Comparison of ENCODE assay signal across 13 cellular contexts in the genomic region with DNA sequence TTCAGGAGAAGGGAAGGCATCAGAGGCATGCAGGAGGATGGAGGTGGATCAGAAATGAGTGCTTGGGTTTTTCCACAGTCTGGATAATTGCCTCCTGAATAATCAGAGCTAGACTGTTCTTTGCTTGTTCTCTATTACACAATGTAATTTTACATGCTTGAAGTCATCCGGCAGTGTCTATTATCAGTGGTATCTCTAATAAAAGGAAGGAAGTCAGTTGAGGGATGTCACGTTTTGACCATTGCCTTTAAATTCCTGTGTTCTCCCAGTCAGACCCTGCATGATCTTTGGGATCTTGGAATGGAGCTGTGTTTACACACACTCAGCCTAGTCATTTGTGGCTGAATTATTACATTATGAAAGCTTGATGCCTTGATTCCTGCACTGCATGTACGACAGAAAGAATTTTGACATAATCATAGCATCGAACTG.
DNase-seq lines count a peak whose midpoint lies in the region; ATAC-seq and TF ChIP-seq lines count a peak whose summit lies in the region.
"Had no signal": no experiment of that assay in that cellular context is flagged by ENCODE, and none has a peak within 500 bp of the region (broad histone marks: within the 10 kb centered on the region; RNA-seq: fewer than 3 reads in every experiment).

No MANE protein-coding gene starts in this region.

- ATAC-seq in left lobe of liver, result peak; percentile 50

- intact Hi-C loops in Calu3 (cut with micrococcal nuclease; ENCODE audit: unreplicated experiment), result no loop called here

- DNase-seq in AG08395 (ENCODE audit: low spot score) (peak; percentile 46), HS-5 (ENCODE audit: low read depth) (peak; percentile 60), astrocyte of the hippocampus (ENCODE audit: low read depth, low spot score) (peak; percentile 32), left lobe of liver (ENCODE audit: low spot score) (no peak), Calu3 (no peak), DMS53 (lab: John Stamatoyannopoulos, UW) (no peak), NOMO-1 (lab: John Stamatoyannopoulos, UW; ENCODE audit: unreplicated experiment in 2 of 2) (no peak), immature natural killer cell (no peak)
- DNase-seq: activated CD4-positive, alpha-beta memory T cell treated with anti-CD3 and anti-CD28 coated beads for 36 hours; anterior cingulate cortex; NCI-H1105; NCI-H2171 treated with DMSO at 0.1 percent for 48 hours; SHP77 treated with DMSO at 0.1 percent for 48 hours had no signal

- no TSS peak for BruUV-seq in Calu3 (replicated peaks; lab: Mats Ljungman, UMichigan)

- no peak overlapping the region for H3K27ac Mint-ChIP-seq in Calu3 (ENCODE audit: unreplicated experiment)
- no peak overlapping the region for H3K27ac Mint-ChIP-seq in immature natural killer cell
- H3K27ac Mint-ChIP-seq: activated CD4-positive, alpha-beta memory T cell treated with anti-CD3 and anti-CD28 coated beads for 36 hours had no signal

- no peaks in the 10 kb centered on the region for H3K36me3 Mint-ChIP-seq in Calu3 (ENCODE audit: insufficient read depth, unreplicated experiment)
- no peaks in the 10 kb centered on the region for H3K36me3 Mint-ChIP-seq in immature natural killer cell
- H3K36me3 Mint-ChIP-seq: activated CD4-positive, alpha-beta memory T cell treated with anti-CD3 and anti-CD28 coated beads for 36 hours had no signal

- H3K9me3 Mint-ChIP-seq in Calu3 (ENCODE audit: low read depth, unreplicated experiment) (no peaks in the 10 kb centered on the region), immature natural killer cell (peaks cover 0 to 1% (median 0%) of the 10 kb centered on the region in 6 donors)
- H3K9me3 Mint-ChIP-seq: activated CD4-positive, alpha-beta memory T cell treated with anti-CD3 and anti-CD28 coated beads for 36 hours had no signal

- H3K4me1 Mint-ChIP-seq in Calu3 (ENCODE audit: low read depth, unreplicated experiment) (no peaks in the 10 kb centered on the region), immature natural killer cell (no peaks in the 10 kb centered on the region)

- TF ChIP-seq CTCF in Calu3 (IDR thresholded peaks at IDR 0.05; ENCODE audit: unreplicated experiment), result no peak

- peaks cover 62% of the 10 kb centered on the region for H3K27me3 Mint-ChIP-seq in Calu3 (ENCODE audit: unreplicated experiment)
- peaks cover 4 to 11% (median 4%) of the 10 kb centered on the region in 3 donors for H3K27me3 Mint-ChIP-seq in immature natural killer cell (ENCODE audit: low read depth in 3 of 3)
- H3K27me3 Mint-ChIP-seq: activated CD4-positive, alpha-beta memory T cell treated with anti-CD3 and anti-CD28 coated beads for 36 hours had no signal

- CTCF ChIA-PET in Calu3 (lab: Charles Lee), result no interaction called here

- H3K4me3 Mint-ChIP-seq in Calu3 (ENCODE audit: low read depth, unreplicated experiment), result no peak overlapping the region
- no peak overlapping the region for H3K4me3 Mint-ChIP-seq in immature natural killer cell
- H3K4me3 Mint-ChIP-seq: activated CD4-positive, alpha-beta memory T cell treated with anti-CD3 and anti-CD28 coated beads for 36 hours had no signal

Comparison
In these comparisons a context has a peak if more than half of its experiments do, and no peak if none do; other contexts are left out.
1. DNase-seq: peak in AG08395 (single experiment), HS-5 (single experiment) and astrocyte of the hippocampus (single experiment); none in left lobe of liver (single experiment), Calu3 (single experiment), DMS53 (single experiment), NOMO-1 (0 of 2) and immature natural killer cell (0 of 3).